Comparison of ENCODE assay signal across 8 cellular contexts in genomic region chr12:22529281-22530060, GRCh38. TPM values are rescaled to one million over a fixed set of nuclear protein-coding genes. Genes with fewer than 3 reads are reported as not detected.
A peak's percentile ranks its signal among the peaks of the same experiment; 100 is the strongest.
DNase-seq lines count a peak whose midpoint lies in the region; ATAC-seq, FAIRE-seq and TF ChIP-seq lines count a peak whose summit lies in the region.

No MANE protein-coding gene starts in this region.

- peak; percentile 30 for FAIRE-seq in GM12892 (lab: Jason Lieb, UNC)

- DNase-seq in AG10803 (ENCODE audit: low read depth) (peak; percentile 6), GM12892 (ENCODE audit: insufficient read length) (no peak), NCI-H226 (peak; percentile 64), cerebellar cortex (ENCODE audit: low spot score) (peak; percentile 31), osteoblast (ENCODE audit: insufficient read length, low spot score, missing footprints) (no peak), ovary (no peak), head of caudate nucleus (no peak)

- no peak for TF ChIP-seq EP300 in ovary (IDR thresholded peaks at IDR 0.05)

- no peak for TF ChIP-seq POLR2A in GM12892 (IDR thresholded peaks at IDR 0.05; ENCODE audit: low read depth, low read length)
- no peak for TF ChIP-seq POLR2A in ovary (IDR thresholded peaks at IDR 0.05)

- TF ChIP-seq CTCF in AG10803 (conservative IDR thresholded peaks at IDR 0.05; ENCODE audit: low read length) (peak; percentile 45), osteoblast (IDR thresholded peaks at IDR 0.05; ENCODE audit: extremely low read depth, low read depth, low read length) (peak; percentile 43), ovary (IDR thresholded peaks at IDR 0.05) (no peak)

- H3K27me3 ChIP-seq in osteoblast (ENCODE audit: insufficient read depth, low read length) (no peaks in the 10 kb centered on the region), ovary (no peaks in the 10 kb centered on the region)

- peaks cover 34% of the 10 kb centered on the region for H3K4me1 ChIP-seq in osteoblast (ENCODE audit: insufficient read depth, low read length)
- no peaks in the 10 kb centered on the region for H3K4me1 ChIP-seq in ovary (ENCODE audit: insufficient read depth)

- H3K4me3 ChIP-seq in AG10803 (ENCODE audit: low read length), result no peak overlapping the region
- H3K4me3 ChIP-seq in osteoblast (ENCODE audit: insufficient read depth, low read length), result no peak overlapping the region
- H3K4me3 ChIP-seq in ovary, result no peak overlapping the region

- 92 to 96% (median 95%) methylated on average over 3 of the region's 3 CpGs for WGBS in ovary, 3 donors

- H3K79me2 ChIP-seq in osteoblast (ENCODE audit: insufficient read depth, low read length), result no peaks in the 10 kb centered on the region

- intact Hi-C loops in ovary (cut with DNase I) (no loop called here), head of caudate nucleus (cut with DNase I) (no loop called here)

- peak; percentile 66 for ATAC-seq in HG02763 (IDR thresholded peaks at IDR 0.05; ENCODE audit: unreplicated experiment)

- H3K9me3 ChIP-seq in osteoblast (ENCODE audit: low read depth, low read length) (no peaks in the 10 kb centered on the region), ovary (no peaks in the 10 kb centered on the region)

- H3K36me3 ChIP-seq in osteoblast (ENCODE audit: insufficient read depth, low read length), result peaks cover 27% of the 10 kb centered on the region
- no peaks in the 10 kb centered on the region for H3K36me3 ChIP-seq in ovary

- no peak overlapping the region for H2AFZ ChIP-seq in osteoblast (ENCODE audit: low read length)

- H4K20me1 ChIP-seq in osteoblast (ENCODE audit: insufficient read depth, low read length), result no peaks in the 10 kb centered on the region

- no peak overlapping the region for H3K4me2 ChIP-seq in osteoblast (ENCODE audit: insufficient read depth, low read length)

- H3K27ac ChIP-seq in osteoblast (ENCODE audit: low read depth, low read length), result peak overlapping the region; percentile 87
- no peak overlapping the region for H3K27ac ChIP-seq in ovary

RNA-seq across cellular contexts. Expression of gene C2CD5, which starts 14.9 kb away (rescaled TPM):
- polyA plus RNA-seq in GM12892 (2012; ENCODE audit: missing spikeins), result 21.7 TPM
- total RNA-seq in osteoblast (22.1 and 25.0 TPM in 2 replicates), ovary (10 to 100 TPM; 28.3 to 41.3 (median 38.9) TPM)
- polyA plus RNA-seq in ovary, result 10 to 100 TPM; 19.6 to 30.6 TPM

Comparison
In these comparisons a context has a peak if more than half of its experiments do, and no peak if none do; other contexts are left out.
1. DNase-seq: peak in AG10803 (single experiment), NCI-H226 (single experiment) and cerebellar cortex (single experiment); none in GM12892 (single experiment), osteoblast (single experiment), ovary (0 of 5) and head of caudate nucleus (0 of 42).
2. CTCF ChIP-seq: peak in AG10803 (single experiment) and osteoblast (single experiment); none in ovary (0 of 3).